Comparison of ENCODE assay signal across 1 cellular context in the genomic region with DNA sequence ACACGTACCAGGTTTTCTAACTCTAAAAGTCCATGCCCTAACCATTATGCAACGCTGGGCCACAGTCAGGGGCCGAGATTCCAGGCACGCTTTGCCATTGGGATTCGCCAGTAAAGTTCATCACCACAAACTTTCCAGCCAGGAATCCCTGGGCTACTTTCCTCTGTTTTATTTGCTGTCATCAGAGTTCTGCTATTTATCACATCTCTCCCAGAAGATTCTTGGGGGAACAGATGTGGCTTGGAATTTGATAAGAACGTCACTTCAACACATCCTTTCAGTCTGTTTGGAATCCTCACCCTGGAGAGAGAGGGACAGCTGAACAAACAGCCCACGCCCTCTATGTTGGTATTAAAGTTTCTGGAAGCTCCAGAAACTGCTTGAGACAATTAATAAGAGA.
TF ChIP-seq lines count a peak whose summit lies in the region.

No MANE protein-coding gene starts in this region.

TF ChIP-seq in H1, 55 proteins besides CTCF, POLR2A, EP300 and RAD21 (continued from another document):
- no peak for TF ChIP-seq RBBP5 (IDR thresholded peaks at IDR 0.05; ENCODE audit: borderline replicate concordance, low read depth, low read length)
- no peak for TF ChIP-seq FOSL1 (IDR thresholded peaks at IDR 0.05; ENCODE audit: insufficient read depth, low read depth, low read length)
- TF ChIP-seq JUND (IDR thresholded peaks at IDR 0.05; ENCODE audit: low read length), result no peak
- TF ChIP-seq TEAD4 (IDR thresholded peaks at IDR 0.05; ENCODE audit: low read depth, low read length), result no peak
- no peak for TF ChIP-seq RFX5 (IDR thresholded peaks at IDR 0.05; ENCODE audit: borderline replicate concordance, low read depth, low read length)
- TF ChIP-seq BCL11A (IDR thresholded peaks at IDR 0.05; ENCODE audit: low read depth in 2 of 2, low read length in 2 of 2), result no peak
- no peak for TF ChIP-seq CHD2 (IDR thresholded peaks at IDR 0.05; ENCODE audit: low read length)
- TF ChIP-seq POLR2AphosphoS5 (IDR thresholded peaks at IDR 0.05; ENCODE audit: low read depth, low read length), result no peak
- no peak for TF ChIP-seq BACH1 (IDR thresholded peaks at IDR 0.05; ENCODE audit: low read length)
- no peak for TF ChIP-seq SP1 (IDR thresholded peaks at IDR 0.05; ENCODE audit: low read depth, low read length)
- no peak for TF ChIP-seq PHF8 (conservative IDR thresholded peaks at IDR 0.05; ENCODE audit: low read depth, low read length)
- no peak for TF ChIP-seq KDM1A (IDR thresholded peaks at IDR 0.05; ENCODE audit: borderline replicate concordance, low read length)
